Comparison of ENCODE assay signal across 22 cellular contexts in genomic region chr11:11482726-11483125, GRCh38.
"Had no signal": no experiment of that assay in that cellular context is flagged by ENCODE, and none has a peak within 500 bp of the region (broad histone marks: within the 10 kb centered on the region; RNA-seq: fewer than 3 reads in every experiment).

No MANE protein-coding gene starts in this region.

- H3K4me1 Mint-ChIP-seq: memory B cell; naive B cell; naive thymus-derived CD8-positive, alpha-beta T cell had no signal

- ATAC-seq: foreskin keratinocyte; gastroesophageal sphincter; heart left ventricle; left colon; left lobe of liver; mucosa of descending colon; naive thymus-derived CD8-positive, alpha-beta T cell had no signal

- H3K27me3 Mint-ChIP-seq: memory B cell had no signal

- H3K27ac Mint-ChIP-seq: memory B cell; naive B cell; naive thymus-derived CD8-positive, alpha-beta T cell had no signal

- DNase-seq: colonic mucosa; cortex of kidney; dermis blood vessel endothelial cell; dorsolateral prefrontal cortex; effector CD4-positive, alpha-beta T cell; effector memory CD4-positive, alpha-beta T cell; foreskin keratinocyte; heart left ventricle; hippocampal formation; islet precursor cell; kidney; kidney glomerular epithelial cell; left colon; left ventricle myocardium inferior; mammary epithelial cell; mesendoderm; mucosa of descending colon; naive B cell; naive thymus-derived CD8-positive, alpha-beta T cell had no signal

- H3K4me3 Mint-ChIP-seq: memory B cell; naive B cell; naive thymus-derived CD8-positive, alpha-beta T cell had no signal

- H3K9me3 Mint-ChIP-seq: memory B cell; naive B cell; naive thymus-derived CD8-positive, alpha-beta T cell had no signal

- H3K36me3 Mint-ChIP-seq: memory B cell; naive B cell; naive thymus-derived CD8-positive, alpha-beta T cell had no signal
